Comparison of ENCODE assay signal across 1 cellular context in the genomic region with DNA sequence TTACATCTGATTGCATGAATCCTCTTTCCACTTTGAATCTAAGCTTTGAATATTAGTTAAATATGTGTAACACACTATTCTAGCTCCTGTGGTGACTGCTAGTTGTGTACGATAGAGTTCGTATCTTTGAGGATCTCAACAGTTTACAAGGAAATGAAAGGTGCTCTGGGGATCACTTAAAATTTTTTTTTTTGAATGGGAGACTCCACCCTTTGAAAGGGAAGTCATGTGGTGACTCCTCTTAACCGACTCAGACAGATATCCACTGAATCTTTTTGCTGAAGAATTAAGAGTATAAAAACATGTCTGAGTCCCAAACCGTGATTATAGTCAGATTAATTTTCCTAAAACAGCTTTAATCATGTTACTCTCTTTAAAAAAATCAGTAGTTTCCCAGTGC.
TF ChIP-seq lines count a peak whose summit lies in the region.

No MANE protein-coding gene starts in this region.

TF ChIP-seq in GM12878, 131 proteins besides CTCF, POLR2A, EP300 and RAD21:
- TF ChIP-seq SMAD5 (IDR thresholded peaks at IDR 0.05; ENCODE audit: low read depth): no peak
- TF ChIP-seq, protein P1, sequence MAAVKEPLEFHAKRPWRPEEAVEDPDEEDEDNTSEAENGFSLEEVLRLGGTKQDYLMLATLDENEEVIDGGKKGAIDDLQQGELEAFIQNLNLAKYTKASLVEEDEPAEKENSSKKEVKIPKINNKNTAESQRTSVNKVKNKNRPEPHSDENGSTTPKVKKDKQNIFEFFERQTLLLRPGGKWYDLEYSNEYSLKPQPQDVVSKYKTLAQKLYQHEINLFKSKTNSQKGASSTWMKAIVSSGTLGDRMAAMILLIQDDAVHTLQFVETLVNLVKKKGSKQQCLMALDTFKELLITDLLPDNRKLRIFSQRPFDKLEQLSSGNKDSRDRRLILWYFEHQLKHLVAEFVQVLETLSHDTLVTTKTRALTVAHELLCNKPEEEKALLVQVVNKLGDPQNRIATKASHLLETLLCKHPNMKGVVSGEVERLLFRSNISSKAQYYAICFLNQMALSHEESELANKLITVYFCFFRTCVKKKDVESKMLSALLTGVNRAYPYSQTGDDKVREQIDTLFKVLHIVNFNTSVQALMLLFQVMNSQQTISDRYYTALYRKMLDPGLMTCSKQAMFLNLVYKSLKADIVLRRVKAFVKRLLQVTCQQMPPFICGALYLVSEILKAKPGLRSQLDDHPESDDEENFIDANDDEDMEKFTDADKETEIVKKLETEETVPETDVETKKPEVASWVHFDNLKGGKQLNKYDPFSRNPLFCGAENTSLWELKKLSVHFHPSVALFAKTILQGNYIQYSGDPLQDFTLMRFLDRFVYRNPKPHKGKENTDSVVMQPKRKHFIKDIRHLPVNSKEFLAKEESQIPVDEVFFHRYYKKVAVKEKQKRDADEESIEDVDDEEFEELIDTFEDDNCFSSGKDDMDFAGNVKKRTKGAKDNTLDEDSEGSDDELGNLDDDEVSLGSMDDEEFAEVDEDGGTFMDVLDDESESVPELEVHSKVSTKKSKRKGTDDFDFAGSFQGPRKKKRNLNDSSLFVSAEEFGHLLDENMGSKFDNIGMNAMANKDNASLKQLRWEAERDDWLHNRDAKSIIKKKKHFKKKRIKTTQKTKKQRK (IDR thresholded peaks at IDR 0.05; ENCODE audit: low read depth, low read length): no peak
- TF ChIP-seq, protein P2, sequence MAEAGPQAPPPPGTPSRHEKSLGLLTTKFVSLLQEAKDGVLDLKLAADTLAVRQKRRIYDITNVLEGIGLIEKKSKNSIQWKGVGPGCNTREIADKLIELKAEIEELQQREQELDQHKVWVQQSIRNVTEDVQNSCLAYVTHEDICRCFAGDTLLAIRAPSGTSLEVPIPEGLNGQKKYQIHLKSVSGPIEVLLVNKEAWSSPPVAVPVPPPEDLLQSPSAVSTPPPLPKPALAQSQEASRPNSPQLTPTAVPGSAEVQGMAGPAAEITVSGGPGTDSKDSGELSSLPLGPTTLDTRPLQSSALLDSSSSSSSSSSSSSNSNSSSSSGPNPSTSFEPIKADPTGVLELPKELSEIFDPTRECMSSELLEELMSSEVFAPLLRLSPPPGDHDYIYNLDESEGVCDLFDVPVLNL (IDR thresholded peaks at IDR 0.05; ENCODE audit: low read depth, low read length): no peak
- TF ChIP-seq CBX3 (IDR thresholded peaks at IDR 0.05; ENCODE audit: borderline replicate concordance, low read depth): no peak
- no peak for TF ChIP-seq SRF (IDR thresholded peaks at IDR 0.05; ENCODE audit: low read depth in 2 of 2, low read length in 2 of 2)
- TF ChIP-seq ZNF622 (IDR thresholded peaks at IDR 0.05): no peak
- TF ChIP-seq TCF3 (IDR thresholded peaks at IDR 0.05; ENCODE audit: borderline replicate concordance, insufficient read depth, low read depth, low read length): no peak
- TF ChIP-seq MTA3 (IDR thresholded peaks at IDR 0.05; ENCODE audit: borderline replicate concordance, low read length): no peak
- no peak for TF ChIP-seq MYB (IDR thresholded peaks at IDR 0.05; ENCODE audit: borderline replicate concordance, low read depth, low read length)
- no peak for TF ChIP-seq CHD2 (IDR thresholded peaks at IDR 0.05; ENCODE audit: borderline replicate concordance, low read depth, low read length)
- TF ChIP-seq, protein P3, sequence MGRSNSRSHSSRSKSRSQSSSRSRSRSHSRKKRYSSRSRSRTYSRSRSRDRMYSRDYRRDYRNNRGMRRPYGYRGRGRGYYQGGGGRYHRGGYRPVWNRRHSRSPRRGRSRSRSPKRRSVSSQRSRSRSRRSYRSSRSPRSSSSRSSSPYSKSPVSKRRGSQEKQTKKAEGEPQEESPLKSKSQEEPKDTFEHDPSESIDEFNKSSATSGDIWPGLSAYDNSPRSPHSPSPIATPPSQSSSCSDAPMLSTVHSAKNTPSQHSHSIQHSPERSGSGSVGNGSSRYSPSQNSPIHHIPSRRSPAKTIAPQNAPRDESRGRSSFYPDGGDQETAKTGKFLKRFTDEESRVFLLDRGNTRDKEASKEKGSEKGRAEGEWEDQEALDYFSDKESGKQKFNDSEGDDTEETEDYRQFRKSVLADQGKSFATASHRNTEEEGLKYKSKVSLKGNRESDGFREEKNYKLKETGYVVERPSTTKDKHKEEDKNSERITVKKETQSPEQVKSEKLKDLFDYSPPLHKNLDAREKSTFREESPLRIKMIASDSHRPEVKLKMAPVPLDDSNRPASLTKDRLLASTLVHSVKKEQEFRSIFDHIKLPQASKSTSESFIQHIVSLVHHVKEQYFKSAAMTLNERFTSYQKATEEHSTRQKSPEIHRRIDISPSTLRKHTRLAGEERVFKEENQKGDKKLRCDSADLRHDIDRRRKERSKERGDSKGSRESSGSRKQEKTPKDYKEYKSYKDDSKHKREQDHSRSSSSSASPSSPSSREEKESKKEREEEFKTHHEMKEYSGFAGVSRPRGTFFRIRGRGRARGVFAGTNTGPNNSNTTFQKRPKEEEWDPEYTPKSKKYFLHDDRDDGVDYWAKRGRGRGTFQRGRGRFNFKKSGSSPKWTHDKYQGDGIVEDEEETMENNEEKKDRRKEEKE (IDR thresholded peaks at IDR 0.05): no peak
- TF ChIP-seq, protein P4, sequence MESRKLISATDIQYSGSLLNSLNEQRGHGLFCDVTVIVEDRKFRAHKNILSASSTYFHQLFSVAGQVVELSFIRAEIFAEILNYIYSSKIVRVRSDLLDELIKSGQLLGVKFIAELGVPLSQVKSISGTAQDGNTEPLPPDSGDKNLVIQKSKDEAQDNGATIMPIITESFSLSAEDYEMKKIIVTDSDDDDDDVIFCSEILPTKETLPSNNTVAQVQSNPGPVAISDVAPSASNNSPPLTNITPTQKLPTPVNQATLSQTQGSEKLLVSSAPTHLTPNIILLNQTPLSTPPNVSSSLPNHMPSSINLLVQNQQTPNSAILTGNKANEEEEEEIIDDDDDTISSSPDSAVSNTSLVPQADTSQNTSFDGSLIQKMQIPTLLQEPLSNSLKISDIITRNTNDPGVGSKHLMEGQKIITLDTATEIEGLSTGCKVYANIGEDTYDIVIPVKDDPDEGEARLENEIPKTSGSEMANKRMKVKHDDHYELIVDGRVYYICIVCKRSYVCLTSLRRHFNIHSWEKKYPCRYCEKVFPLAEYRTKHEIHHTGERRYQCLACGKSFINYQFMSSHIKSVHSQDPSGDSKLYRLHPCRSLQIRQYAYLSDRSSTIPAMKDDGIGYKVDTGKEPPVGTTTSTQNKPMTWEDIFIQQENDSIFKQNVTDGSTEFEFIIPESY (IDR thresholded peaks at IDR 0.05): no peak
- TF ChIP-seq, protein P5, sequence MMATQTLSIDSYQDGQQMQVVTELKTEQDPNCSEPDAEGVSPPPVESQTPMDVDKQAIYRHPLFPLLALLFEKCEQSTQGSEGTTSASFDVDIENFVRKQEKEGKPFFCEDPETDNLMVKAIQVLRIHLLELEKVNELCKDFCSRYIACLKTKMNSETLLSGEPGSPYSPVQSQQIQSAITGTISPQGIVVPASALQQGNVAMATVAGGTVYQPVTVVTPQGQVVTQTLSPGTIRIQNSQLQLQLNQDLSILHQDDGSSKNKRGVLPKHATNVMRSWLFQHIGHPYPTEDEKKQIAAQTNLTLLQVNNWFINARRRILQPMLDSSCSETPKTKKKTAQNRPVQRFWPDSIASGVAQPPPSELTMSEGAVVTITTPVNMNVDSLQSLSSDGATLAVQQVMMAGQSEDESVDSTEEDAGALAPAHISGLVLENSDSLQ (IDR thresholded peaks at IDR 0.05): no peak
- TF ChIP-seq PAX5 (IDR thresholded peaks at IDR 0.05; ENCODE audit: borderline replicate concordance, low read depth, low read length): no peak
- TF ChIP-seq, protein P6, sequence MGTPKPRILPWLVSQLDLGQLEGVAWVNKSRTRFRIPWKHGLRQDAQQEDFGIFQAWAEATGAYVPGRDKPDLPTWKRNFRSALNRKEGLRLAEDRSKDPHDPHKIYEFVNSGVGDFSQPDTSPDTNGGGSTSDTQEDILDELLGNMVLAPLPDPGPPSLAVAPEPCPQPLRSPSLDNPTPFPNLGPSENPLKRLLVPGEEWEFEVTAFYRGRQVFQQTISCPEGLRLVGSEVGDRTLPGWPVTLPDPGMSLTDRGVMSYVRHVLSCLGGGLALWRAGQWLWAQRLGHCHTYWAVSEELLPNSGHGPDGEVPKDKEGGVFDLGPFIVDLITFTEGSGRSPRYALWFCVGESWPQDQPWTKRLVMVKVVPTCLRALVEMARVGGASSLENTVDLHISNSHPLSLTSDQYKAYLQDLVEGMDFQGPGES (IDR thresholded peaks at IDR 0.05): no peak
- TF ChIP-seq NR2C2 (IDR thresholded peaks at IDR 0.05; ENCODE audit: borderline replicate concordance, control insufficient read depth, insufficient read length, low read depth): no peak
- no peak for TF ChIP-seq KDM1A (IDR thresholded peaks at IDR 0.05; ENCODE audit: borderline replicate concordance)
- TF ChIP-seq ZNF274 (IDR thresholded peaks at IDR 0.05; ENCODE audit: insufficient read depth, insufficient read length): no peak
- TF ChIP-seq, protein P7, sequence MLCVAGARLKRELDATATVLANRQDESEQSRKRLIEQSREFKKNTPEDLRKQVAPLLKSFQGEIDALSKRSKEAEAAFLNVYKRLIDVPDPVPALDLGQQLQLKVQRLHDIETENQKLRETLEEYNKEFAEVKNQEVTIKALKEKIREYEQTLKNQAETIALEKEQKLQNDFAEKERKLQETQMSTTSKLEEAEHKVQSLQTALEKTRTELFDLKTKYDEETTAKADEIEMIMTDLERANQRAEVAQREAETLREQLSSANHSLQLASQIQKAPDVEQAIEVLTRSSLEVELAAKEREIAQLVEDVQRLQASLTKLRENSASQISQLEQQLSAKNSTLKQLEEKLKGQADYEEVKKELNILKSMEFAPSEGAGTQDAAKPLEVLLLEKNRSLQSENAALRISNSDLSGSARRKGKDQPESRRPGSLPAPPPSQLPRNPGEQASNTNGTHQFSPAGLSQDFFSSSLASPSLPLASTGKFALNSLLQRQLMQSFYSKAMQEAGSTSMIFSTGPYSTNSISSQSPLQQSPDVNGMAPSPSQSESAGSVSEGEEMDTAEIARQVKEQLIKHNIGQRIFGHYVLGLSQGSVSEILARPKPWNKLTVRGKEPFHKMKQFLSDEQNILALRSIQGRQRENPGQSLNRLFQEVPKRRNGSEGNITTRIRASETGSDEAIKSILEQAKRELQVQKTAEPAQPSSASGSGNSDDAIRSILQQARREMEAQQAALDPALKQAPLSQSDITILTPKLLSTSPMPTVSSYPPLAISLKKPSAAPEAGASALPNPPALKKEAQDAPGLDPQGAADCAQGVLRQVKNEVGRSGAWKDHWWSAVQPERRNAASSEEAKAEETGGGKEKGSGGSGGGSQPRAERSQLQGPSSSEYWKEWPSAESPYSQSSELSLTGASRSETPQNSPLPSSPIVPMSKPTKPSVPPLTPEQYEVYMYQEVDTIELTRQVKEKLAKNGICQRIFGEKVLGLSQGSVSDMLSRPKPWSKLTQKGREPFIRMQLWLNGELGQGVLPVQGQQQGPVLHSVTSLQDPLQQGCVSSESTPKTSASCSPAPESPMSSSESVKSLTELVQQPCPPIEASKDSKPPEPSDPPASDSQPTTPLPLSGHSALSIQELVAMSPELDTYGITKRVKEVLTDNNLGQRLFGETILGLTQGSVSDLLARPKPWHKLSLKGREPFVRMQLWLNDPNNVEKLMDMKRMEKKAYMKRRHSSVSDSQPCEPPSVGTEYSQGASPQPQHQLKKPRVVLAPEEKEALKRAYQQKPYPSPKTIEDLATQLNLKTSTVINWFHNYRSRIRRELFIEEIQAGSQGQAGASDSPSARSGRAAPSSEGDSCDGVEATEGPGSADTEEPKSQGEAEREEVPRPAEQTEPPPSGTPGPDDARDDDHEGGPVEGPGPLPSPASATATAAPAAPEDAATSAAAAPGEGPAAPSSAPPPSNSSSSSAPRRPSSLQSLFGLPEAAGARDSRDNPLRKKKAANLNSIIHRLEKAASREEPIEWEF (IDR thresholded peaks at IDR 0.05; ENCODE audit: insufficient replicate concordance, low read depth, low read length): no peak
